1 cellular context compared by ENCODE assay signal in the genomic region with DNA sequence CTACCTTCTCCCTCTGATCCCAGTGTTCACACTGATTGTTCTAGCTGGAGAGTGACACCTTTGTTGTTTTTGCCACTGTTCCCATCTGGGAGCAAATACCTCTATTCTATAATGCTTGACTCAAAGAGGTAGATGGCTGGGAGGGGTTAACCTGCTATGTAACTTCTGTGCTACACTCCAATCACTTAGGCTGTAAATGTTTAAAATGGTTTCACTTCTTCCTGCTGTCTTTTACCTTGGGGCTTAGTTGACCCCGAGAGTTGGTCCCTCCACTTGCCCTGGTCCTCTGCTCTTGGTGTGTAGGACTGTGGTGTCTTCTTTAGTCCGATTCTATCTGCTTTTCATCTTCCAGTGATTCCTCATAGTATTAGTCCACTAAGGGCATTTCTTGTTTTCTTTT.
TF ChIP-seq lines count a peak whose summit lies in the region.

No MANE protein-coding gene starts in this region.

TF ChIP-seq in K562, 482 proteins besides CTCF, POLR2A, EP300 and RAD21:
- TF ChIP-seq FOXA3 (CRISPR knock-in tag; conservative IDR thresholded peaks at IDR 0.05 in 1 of 2, IDR thresholded peaks at IDR 0.05 in 1 of 2) (0 out of 4 replicates have a peak, but pooled peaks of 1 of the 2 experiments have one; percentile 30), DDX20 (tag; IDR thresholded peaks at IDR 0.05; ENCODE audit: low read depth) (no peak), OTX1 (CRISPR knock-in tag; IDR thresholded peaks at IDR 0.05) (no peak), POLR2B (IDR thresholded peaks at IDR 0.05; ENCODE audit: low read depth, partially characterized antibody) (peak; percentile 14), MIER1 (IDR thresholded peaks at IDR 0.05; ENCODE audit: low read depth) (no peak), KLF10 (CRISPR knock-in tag; IDR thresholded peaks at IDR 0.05) (no peak), CBX2 (IDR thresholded peaks at IDR 0.05; ENCODE audit: insufficient read depth, low read length, poor library complexity, severe bottlenecking) (no peak), LCOR (CRISPR knock-in tag; IDR thresholded peaks at IDR 0.05) (no peak), RFX7 (CRISPR knock-in tag; IDR thresholded peaks at IDR 0.05) (no peak), KDM5B (IDR thresholded peaks at IDR 0.05; ENCODE audit: insufficient replicate concordance, low read depth, low read length) (no peak), MED1 (CRISPR knock-in tag; IDR thresholded peaks at IDR 0.05; ENCODE audit: borderline replicate concordance) (no peak), ARHGAP35 (IDR thresholded peaks at IDR 0.05; ENCODE audit: partially characterized antibody) (peak; percentile 28), RBBP5 (IDR thresholded peaks at IDR 0.05; ENCODE audit: borderline replicate concordance, insufficient read depth, low read length, poor library complexity, severe bottlenecking) (no peak), MYC (IDR thresholded peaks at IDR 0.05; ENCODE audit: low read depth, low read length) (no peak), MYC (CRISPR knock-in tag; IDR thresholded peaks at IDR 0.05; ENCODE audit: borderline replicate concordance, low read depth) (no peak), GABPB1 (CRISPR knock-in tag; IDR thresholded peaks at IDR 0.05) (no peak)
- TF ChIP-seq, protein P1, sequence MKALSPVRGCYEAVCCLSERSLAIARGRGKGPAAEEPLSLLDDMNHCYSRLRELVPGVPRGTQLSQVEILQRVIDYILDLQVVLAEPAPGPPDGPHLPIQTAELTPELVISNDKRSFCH (CRISPR knock-in tag; IDR thresholded peaks at IDR 0.05), result no peak
- TF ChIP-seq, protein P1 (tag; IDR thresholded peaks at IDR 0.05), result no peak
- TF ChIP-seq, protein P2, sequence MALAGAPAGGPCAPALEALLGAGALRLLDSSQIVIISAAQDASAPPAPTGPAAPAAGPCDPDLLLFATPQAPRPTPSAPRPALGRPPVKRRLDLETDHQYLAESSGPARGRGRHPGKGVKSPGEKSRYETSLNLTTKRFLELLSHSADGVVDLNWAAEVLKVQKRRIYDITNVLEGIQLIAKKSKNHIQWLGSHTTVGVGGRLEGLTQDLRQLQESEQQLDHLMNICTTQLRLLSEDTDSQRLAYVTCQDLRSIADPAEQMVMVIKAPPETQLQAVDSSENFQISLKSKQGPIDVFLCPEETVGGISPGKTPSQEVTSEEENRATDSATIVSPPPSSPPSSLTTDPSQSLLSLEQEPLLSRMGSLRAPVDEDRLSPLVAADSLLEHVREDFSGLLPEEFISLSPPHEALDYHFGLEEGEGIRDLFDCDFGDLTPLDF (CRISPR knock-in tag; IDR thresholded peaks at IDR 0.05), result no peak
- TF ChIP-seq, protein P3, sequence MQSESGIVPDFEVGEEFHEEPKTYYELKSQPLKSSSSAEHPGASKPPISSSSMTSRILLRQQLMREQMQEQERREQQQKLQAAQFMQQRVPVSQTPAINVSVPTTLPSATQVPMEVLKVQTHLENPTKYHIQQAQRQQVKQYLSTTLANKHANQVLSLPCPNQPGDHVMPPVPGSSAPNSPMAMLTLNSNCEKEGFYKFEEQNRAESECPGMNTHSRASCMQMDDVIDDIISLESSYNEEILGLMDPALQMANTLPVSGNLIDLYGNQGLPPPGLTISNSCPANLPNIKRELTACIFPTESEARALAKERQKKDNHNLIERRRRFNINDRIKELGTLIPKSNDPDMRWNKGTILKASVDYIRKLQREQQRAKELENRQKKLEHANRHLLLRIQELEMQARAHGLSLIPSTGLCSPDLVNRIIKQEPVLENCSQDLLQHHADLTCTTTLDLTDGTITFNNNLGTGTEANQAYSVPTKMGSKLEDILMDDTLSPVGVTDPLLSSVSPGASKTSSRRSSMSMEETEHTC (IDR thresholded peaks at IDR 0.05), result no peak
- TF ChIP-seq, protein P4, sequence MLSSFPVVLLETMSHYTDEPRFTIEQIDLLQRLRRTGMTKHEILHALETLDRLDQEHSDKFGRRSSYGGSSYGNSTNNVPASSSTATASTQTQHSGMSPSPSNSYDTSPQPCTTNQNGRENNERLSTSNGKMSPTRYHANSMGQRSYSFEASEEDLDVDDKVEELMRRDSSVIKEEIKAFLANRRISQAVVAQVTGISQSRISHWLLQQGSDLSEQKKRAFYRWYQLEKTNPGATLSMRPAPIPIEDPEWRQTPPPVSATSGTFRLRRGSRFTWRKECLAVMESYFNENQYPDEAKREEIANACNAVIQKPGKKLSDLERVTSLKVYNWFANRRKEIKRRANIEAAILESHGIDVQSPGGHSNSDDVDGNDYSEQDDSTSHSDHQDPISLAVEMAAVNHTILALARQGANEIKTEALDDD (IDR thresholded peaks at IDR 0.05), result peak; percentile 7; the same call in 1 of the 2 replicates
